ENCODE assay signal across 21 cellular contexts in genomic region chr2:86003967-86004366, GRCh38.
DNase-seq lines count a peak whose midpoint lies in the region; ATAC-seq, FAIRE-seq and TF ChIP-seq lines count a peak whose summit lies in the region.
"Had no signal": no experiment of that assay in that cellular context is flagged by ENCODE, and none has a peak within 500 bp of the region (broad histone marks: within the 10 kb centered on the region; RNA-seq: fewer than 3 reads in every experiment).

No MANE protein-coding gene starts in this region.

- H3K4me1 Mint-ChIP-seq in stimulated activated memory B cell treated with anti-CD40 and anti-IgM and Interleukin-4, amounts not matched to agents 10 μg/mL and 1 μg/mL and 100 μg/mL, for 72 hours, result peaks cover 41% of the 10 kb centered on the region

- no peak overlapping the region for H3K4me3 Mint-ChIP-seq in stimulated activated memory B cell treated with anti-CD40 and anti-IgM and Interleukin-4, amounts not matched to agents 10 μg/mL and 1 μg/mL and 100 μg/mL, for 72 hours
- H3K4me3 Mint-ChIP-seq: CD8-positive, alpha-beta T cell had no signal

- no peaks in the 10 kb centered on the region for H3K27me3 Mint-ChIP-seq in stimulated activated memory B cell treated with anti-CD40 and anti-IgM and Interleukin-4, amounts not matched to agents 10 μg/mL and 1 μg/mL and 100 μg/mL, for 72 hours

- WGBS in H1 (ENCODE audit: extremely low coverage in 1 of 2, insufficient coverage in 1 of 2, insufficient read length in 1 of 2, insufficient replicate concordance in 2 of 2, low coverage in 1 of 2, low lambda C conversion rate in 2 of 2, missing lambda C conversion rate in 1 of 2), 2 experiments, result 85% methylated on average over 3 of the region's 3 CpGs; no CpG with 5 or more reads in 1 of the 2 experiments

- H3K4me1 ChIP-seq in H1 (replicated peaks in 1 of 4; ENCODE audit: control insufficient read depth in 3 of 4, insufficient read depth in 4 of 4, low read length in 3 of 4), result no peaks in the 10 kb centered on the region
- H3K4me1 ChIP-seq: HAP-1 had no signal

- H2AFZ ChIP-seq in H1 (ENCODE audit: low read length), result 0 out of 2 replicates have a peak overlapping the region, but pooled peaks have one; percentile 14
- H2AFZ ChIP-seq: PC-9 had no signal

- no peak overlapping the region for H4K8ac ChIP-seq in H1 (ENCODE audit: extremely low read depth, insufficient read depth, low read length)

- H3K36me3 ChIP-seq in H1 (ENCODE audit: control insufficient read depth in 2 of 4, insufficient read depth in 4 of 4, low read length in 3 of 4), result no peaks in the 10 kb centered on the region
- H3K36me3 ChIP-seq: BLaER1, HAP-1, SJCRH30 had no signal

- no peaks in the 10 kb centered on the region for H4K20me1 ChIP-seq in H1 (replicated peaks in 1 of 2; ENCODE audit: control insufficient read depth in 1 of 2, insufficient read depth in 2 of 2, low read length in 2 of 2)
- H4K20me1 ChIP-seq: BLaER1 had no signal

- DNase-seq in NCI-H510A treated with DMSO at 0.1 percent for 48 hours (lab: John Stamatoyannopoulos, UW) (peak; percentile 25), NCI-H510A (lab: John Stamatoyannopoulos, UW) (no peak), GM12865 (ENCODE audit: low read depth) (peak; percentile 20), OCI-M1 (lab: John Stamatoyannopoulos, UW) (peak; percentile 45), H1 (ENCODE audit: low read depth in 1 of 2, low spot score in 2 of 2) (no peak)
- no peak for DNase-seq in activated effector memory CD4-positive, alpha-beta T cell treated with anti-CD3 and anti-CD28 coated beads, Interleukin-2, amount 50 U/mL, for 16 hours
- DNase-seq: CD8-positive, alpha-beta T cell; KBM-7; NCI-H1048; NCI-H1436 treated with DMSO at 0.1 percent for 48 hours; NCI-H2081; NCI-H524 treated with DMSO at 0.1 percent for 48 hours; NK-92 treated with Interleukin-12 subunit alpha and Interleukin-12 subunit beta, amount 100 ng/mL, for 24 hours; PC-9; SJCRH30; SW 1271 had no signal

- no peak overlapping the region for H2BK120ac ChIP-seq in H1 (replicated peaks; ENCODE audit: low read depth, low read length)

- no peak overlapping the region for H3K27ac ChIP-seq in H1 (ENCODE audit: low read depth, low read length)
- H3K27ac ChIP-seq: BLaER1, PC-9, SJCRH30 had no signal

- TF ChIP-seq CTCF in GM12865 (IDR thresholded peaks at IDR 0.05; ENCODE audit: insufficient read depth, low read depth, low read length, missing control alignments) (no peak), H1 (IDR thresholded peaks at IDR 0.05; ENCODE audit: control extremely low read depth in 1 of 3, insufficient read depth in 1 of 3, low read depth in 1 of 3, low read length in 3 of 3) (no peak)

- TF ChIP-seq EP300 in H1 (IDR thresholded peaks at IDR 0.05; ENCODE audit: borderline replicate concordance in 1 of 2, low read depth in 2 of 2, low read length in 2 of 2), result no peak

- H3K23me2 ChIP-seq in H1 (ENCODE audit: low read depth, low read length), result no peaks in the 10 kb centered on the region

- H2AK5ac ChIP-seq in H1 (ENCODE audit: low read depth, low read length), result no peak overlapping the region

- peaks cover 8% of the 10 kb centered on the region for H3K9me3 Mint-ChIP-seq in stimulated activated memory B cell treated with anti-CD40 and anti-IgM and Interleukin-4, amounts not matched to agents 10 μg/mL and 1 μg/mL and 100 μg/mL, for 72 hours

- no peak overlapping the region for H4K5ac ChIP-seq in H1 (ENCODE audit: insufficient read length, low read depth, low read length)

- no peak overlapping the region for H4K91ac ChIP-seq in H1 (replicated peaks; ENCODE audit: insufficient read length, low read length)

- no peak overlapping the region for H3K14ac ChIP-seq in H1 (ENCODE audit: insufficient read length)

- no peak overlapping the region for H3K27ac Mint-ChIP-seq in stimulated activated memory B cell treated with anti-CD40 and anti-IgM and Interleukin-4, amounts not matched to agents 10 μg/mL and 1 μg/mL and 100 μg/mL, for 72 hours
- H3K27ac Mint-ChIP-seq: CD8-positive, alpha-beta T cell had no signal

- FAIRE-seq in H1 (lab: Jason Lieb, UNC), result no peak
- FAIRE-seq: A204.1 had no signal

- no peaks in the 10 kb centered on the region for H3K36me3 Mint-ChIP-seq in stimulated activated memory B cell treated with anti-CD40 and anti-IgM and Interleukin-4, amounts not matched to agents 10 μg/mL and 1 μg/mL and 100 μg/mL, for 72 hours
- H3K36me3 Mint-ChIP-seq: CD8-positive, alpha-beta T cell had no signal

- POLR2A ChIA-PET in H1 (lab: Charles Lee; ENCODE audit: partially characterized antibody), result no interaction called here

- CTCF ChIA-PET in H1 (lab: Charles Lee; ENCODE audit: partially characterized antibody), result interaction anchor here (1.3 to 1.4 kb wide), 2 partner anchors 15 to 18 kb away, joined by 3 to 4 read pairs; no protein-coding TSS in a partner anchor

- H2BK12ac ChIP-seq in H1 (ENCODE audit: low read depth, low read length), result no peak overlapping the region

- H2BK15ac ChIP-seq in H1 (ENCODE audit: low read length), result no peak overlapping the region

- ATAC-seq in GM18873 (IDR thresholded peaks at IDR 0.05; ENCODE audit: low FRiP score, unreplicated experiment), result no peak
- ATAC-seq in stimulated activated memory B cell treated with anti-CD40 and anti-IgM and Interleukin-4, amounts not matched to agents 10 μg/mL and 1 μg/mL and 100 μg/mL, for 72 hours, result no peak
- ATAC-seq: CD8-positive, alpha-beta T cell had no signal

- no peak for TF ChIP-seq POLR2A in H1 (IDR thresholded peaks at IDR 0.05; ENCODE audit: control extremely low read depth in 1 of 2, low read depth in 2 of 2, low read length in 2 of 2)

- no peaks in the 10 kb centered on the region for H3K79me2 ChIP-seq in H1 (ENCODE audit: control insufficient read depth in 1 of 2, insufficient read depth in 2 of 2, low read length in 2 of 2)

- H3K56ac ChIP-seq in H1 (replicated peaks; ENCODE audit: insufficient read length, low read depth, low read length), result no peak overlapping the region

- TF ChIP-seq RAD21 in H1 (IDR thresholded peaks at IDR 0.05 in 1 of 2, conservative IDR thresholded peaks at IDR 0.05 in 1 of 2; ENCODE audit: low read depth in 2 of 2, low read length in 2 of 2), result no peak

- no peak overlapping the region for H3K23ac ChIP-seq in H1 (ENCODE audit: insufficient read length)

- no peak overlapping the region for H3K9ac ChIP-seq in H1 (replicated peaks in 1 of 4; ENCODE audit: extremely low read depth in 1 of 4, low read depth in 3 of 4, low read length in 3 of 4)
- H3K9ac ChIP-seq: BLaER1 had no signal

- H3K79me1 ChIP-seq in H1 (ENCODE audit: low read depth, low read length), result no peaks in the 10 kb centered on the region

- peaks cover 5 to 7% of the 10 kb centered on the region in 2 experiments; a peak in 2 of 4 replicates for H3K9me3 ChIP-seq in H1 (ENCODE audit: insufficient read depth in 2 of 2, low read depth in 1 of 2, low read length in 1 of 2)

- H3K4ac ChIP-seq in H1 (replicated peaks; ENCODE audit: insufficient read length, low read depth, low read length), result no peak overlapping the region

- H3K4me2 ChIP-seq in H1 (ENCODE audit: insufficient read depth in 1 of 2, low read depth in 2 of 2, low read length in 2 of 2), result no peak overlapping the region
- H3K4me2 ChIP-seq: BLaER1, PC-9 had no signal

- no peak overlapping the region for H3K4me3 ChIP-seq in GM12865 (ENCODE audit: low read depth, low read length)
- H3K4me3 ChIP-seq in H1 (ENCODE audit: extremely low read depth in 1 of 4, insufficient read depth in 2 of 4, low read depth in 3 of 4, low read length in 4 of 4), result no peak overlapping the region
- H3K4me3 ChIP-seq: BLaER1, HAP-1, PC-9, SJCRH30 had no signal

- no peak overlapping the region for H3K18ac ChIP-seq in H1 (ENCODE audit: extremely low read depth, low read length)

- no peak overlapping the region for H2BK5ac ChIP-seq in H1 (ENCODE audit: low read depth, low read length)

- no peak overlapping the region for H2BK20ac ChIP-seq in H1 (ENCODE audit: low read length)

- H3K27me3 ChIP-seq in H1 (replicated peaks in 1 of 4; ENCODE audit: control insufficient read depth in 3 of 4, extremely low read depth in 1 of 4, insufficient read depth in 3 of 4, low read length in 3 of 4), result no peaks in the 10 kb centered on the region
- H3K27me3 ChIP-seq: BLaER1, SJCRH30 had no signal

TF ChIP-seq in H1, 55 proteins besides CTCF, POLR2A, EP300 and RAD21:
- TF ChIP-seq ATF2 (IDR thresholded peaks at IDR 0.05; ENCODE audit: low read length) (no peak), USF2 (IDR thresholded peaks at IDR 0.05; ENCODE audit: low read length) (0 out of 2 replicates have a peak, but pooled peaks have one; percentile 10)

Comparison
In these comparisons a context has a peak if more than half of its experiments do, and no peak if none do; other contexts are left out.
1. DNase-seq: peak in NCI-H510A treated with DMSO at 0.1 percent for 48 hours (single experiment), GM12865 (single experiment) and OCI-M1 (single experiment); none in NCI-H510A (single experiment), H1 (0 of 2) and activated effector memory CD4-positive, alpha-beta T cell treated with anti-CD3 and anti-CD28 coated beads, Interleukin-2, amount 50 U/mL, for 16 hours (single experiment).